ENCODE assay signal across 8 cellular contexts in genomic region chr6:35919085-35919826, GRCh38. TPM values are rescaled to one million over a fixed set of nuclear protein-coding genes. Genes with fewer than 3 reads are reported as not detected.
DNase-seq lines count a peak whose midpoint lies in the region; ATAC-seq and TF ChIP-seq lines count a peak whose summit lies in the region.

No MANE protein-coding gene starts in this region.

- ATAC-seq in activated T-cell treated with anti-CD3 and anti-CD28 coated beads, Interleukin-2, amount 50 U/mL, for 72 hours (replicated peaks in 1 of 2), result peak; percentile 40 to 44
- peak; percentile 4 to 11 for ATAC-seq in stimulated activated naive B cell treated with anti-CD40 and anti-IgM and Interleukin-4, amounts not matched to agents 10 μg/mL and 1 μg/mL and 100 μg/mL, for 72 hours (replicated peaks)
- ATAC-seq in HG02588 (IDR thresholded peaks at IDR 0.05; ENCODE audit: unreplicated experiment), result no peak

- no peak for TF ChIP-seq CTCF in LNCaP clone FGC (IDR thresholded peaks at IDR 0.05; ENCODE audit: control insufficient read depth, extremely low read depth, insufficient read depth)

- peaks cover 38% of the 10 kb centered on the region for H3K4me1 Mint-ChIP-seq in activated T-cell treated with anti-CD3 and anti-CD28 coated beads, Interleukin-2, amount 50 U/mL, for 72 hours (ENCODE audit: low read depth)
- peaks cover 37% of the 10 kb centered on the region for H3K4me1 Mint-ChIP-seq in activated naive CD8-positive, alpha-beta T cell (ENCODE audit: low read depth)
- H3K4me1 Mint-ChIP-seq in stimulated activated naive B cell treated with anti-CD40 and anti-IgM and Interleukin-4, amounts not matched to agents 10 μg/mL and 1 μg/mL and 100 μg/mL, for 72 hours, result peaks cover 23 to 47% of the 10 kb centered on the region in 2 donors

- no peaks in the 10 kb centered on the region for H3K27me3 Mint-ChIP-seq in activated T-cell treated with anti-CD3 and anti-CD28 coated beads, Interleukin-2, amount 50 U/mL, for 72 hours (ENCODE audit: low read depth)
- H3K27me3 Mint-ChIP-seq in activated naive CD8-positive, alpha-beta T cell, result no peaks in the 10 kb centered on the region
- no peaks in the 10 kb centered on the region for H3K27me3 Mint-ChIP-seq in stimulated activated naive B cell treated with anti-CD40 and anti-IgM and Interleukin-4, amounts not matched to agents 10 μg/mL and 1 μg/mL and 100 μg/mL, for 72 hours

- peak overlapping the region; percentile 99 for H3K27ac Mint-ChIP-seq in activated T-cell treated with anti-CD3 and anti-CD28 coated beads, Interleukin-2, amount 50 U/mL, for 72 hours
- H3K27ac Mint-ChIP-seq in activated naive CD8-positive, alpha-beta T cell, result peak overlapping the region; percentile 98
- H3K27ac Mint-ChIP-seq in stimulated activated naive B cell treated with anti-CD40 and anti-IgM and Interleukin-4, amounts not matched to agents 10 μg/mL and 1 μg/mL and 100 μg/mL, for 72 hours, result peak overlapping the region; percentile 94

- no peaks in the 10 kb centered on the region for H3K9me3 Mint-ChIP-seq in activated T-cell treated with anti-CD3 and anti-CD28 coated beads, Interleukin-2, amount 50 U/mL, for 72 hours
- H3K9me3 Mint-ChIP-seq in activated naive CD8-positive, alpha-beta T cell (ENCODE audit: low read depth), result no peaks in the 10 kb centered on the region
- no peaks in the 10 kb centered on the region for H3K9me3 Mint-ChIP-seq in stimulated activated naive B cell treated with anti-CD40 and anti-IgM and Interleukin-4, amounts not matched to agents 10 μg/mL and 1 μg/mL and 100 μg/mL, for 72 hours

- H3K9me3 ChIP-seq in iPS-18c (ENCODE audit: control insufficient read depth, insufficient read depth, low read length), result no peaks in the 10 kb centered on the region

- peaks cover 14 to 21% of the 10 kb centered on the region in 2 donors for H3K36me3 Mint-ChIP-seq in activated T-cell treated with anti-CD3 and anti-CD28 coated beads, Interleukin-2, amount 50 U/mL, for 72 hours (ENCODE audit: insufficient read depth in 2 of 2)
- H3K36me3 Mint-ChIP-seq in activated naive CD8-positive, alpha-beta T cell, result peaks cover 15% of the 10 kb centered on the region
- peaks cover 9 to 23% of the 10 kb centered on the region in 2 donors for H3K36me3 Mint-ChIP-seq in stimulated activated naive B cell treated with anti-CD40 and anti-IgM and Interleukin-4, amounts not matched to agents 10 μg/mL and 1 μg/mL and 100 μg/mL, for 72 hours

- H3K4me3 ChIP-seq in LNCaP clone FGC (ENCODE audit: low read depth, low read length), result peak overlapping the region; percentile 80
- H3K4me3 ChIP-seq in iPS-18c (ENCODE audit: insufficient read depth, low read depth, low read length), result peak overlapping the region; percentile 66

- peak overlapping the region; percentile 97 for H3K4me3 Mint-ChIP-seq in activated T-cell treated with anti-CD3 and anti-CD28 coated beads, Interleukin-2, amount 50 U/mL, for 72 hours
- peak overlapping the region; percentile 100 for H3K4me3 Mint-ChIP-seq in activated naive CD8-positive, alpha-beta T cell
- H3K4me3 Mint-ChIP-seq in stimulated activated naive B cell treated with anti-CD40 and anti-IgM and Interleukin-4, amounts not matched to agents 10 μg/mL and 1 μg/mL and 100 μg/mL, for 72 hours, result peak overlapping the region; percentile 94 to 98

- DNase-seq in activated T-cell treated with anti-CD3 and anti-CD28 coated beads, Interleukin-2, amount 50 U/mL, for 72 hours, result peak in 1 of 2 donors; percentile 12
- no peak for DNase-seq in activated T-cell treated with anti-CD3 and anti-CD28 coated beads, Interleukin-2, amount 50 U/mL, for 1 hour
- DNase-seq in LNCaP clone FGC (ENCODE audit: low read depth), result no peak
- no peak for DNase-seq in stimulated activated naive B cell treated with anti-CD40 and anti-IgM and Interleukin-4, amounts not matched to agents 10 μg/mL and 1 μg/mL and 100 μg/mL, for 72 hours
- no peak for DNase-seq in NCI-H2029 treated with DMSO at 0.1 percent for 48 hours (lab: John Stamatoyannopoulos, UW)

RNA-seq across cellular contexts. Expression of gene SRPK1, which starts 1.6 kb away (rescaled TPM):
- 10 to 100 TPM; 98.3 to 99.7 TPM for total RNA-seq in activated T-cell treated with anti-CD3 and anti-CD28 coated beads, Interleukin-2, amount 50 U/mL, for 72 hours
